8 cellular contexts compared by ENCODE assay signal in the genomic region with DNA sequence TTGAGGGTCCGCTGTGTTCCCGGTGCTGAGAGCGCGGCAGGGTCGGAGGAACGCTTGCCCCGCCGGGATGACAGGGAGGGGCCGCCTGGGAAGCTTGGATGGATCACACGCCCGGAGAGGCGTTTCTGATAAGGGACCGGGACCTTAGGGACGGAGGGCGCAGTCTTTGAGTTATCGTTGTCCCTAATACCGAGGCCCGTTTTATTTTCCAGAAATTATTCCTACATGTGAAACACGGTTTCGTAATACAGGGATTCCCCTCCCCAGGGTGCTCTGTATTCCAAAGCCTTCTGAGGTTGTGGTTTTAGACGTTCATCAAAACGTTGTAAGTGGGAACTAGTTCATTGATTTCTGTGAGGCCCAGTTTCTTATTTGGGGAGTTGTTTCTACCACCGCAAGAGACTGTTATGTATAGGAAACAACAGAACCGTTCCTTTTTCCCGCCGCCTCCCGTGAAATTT. TPM values are rescaled to one million over a fixed set of nuclear protein-coding genes. Genes with fewer than 3 reads are reported as not detected.
A peak's percentile ranks its signal among the peaks of the same experiment; 100 is the strongest.
DNase-seq lines count a peak whose midpoint lies in the region; ATAC-seq, FAIRE-seq and TF ChIP-seq lines count a peak whose summit lies in the region.

No MANE protein-coding gene starts in this region.

- peak overlapping the region; percentile 78 to 91 (median 82) for H3K4me3 Mint-ChIP-seq in CD8-positive, alpha-beta memory T cell

- H3K4me3 ChIP-seq in CD8-positive, alpha-beta memory T cell (ENCODE audit: low read length), result peak overlapping the region; percentile 84
- H3K4me3 ChIP-seq in RWPE2 (ENCODE audit: severe bottlenecking) (peak overlapping the region; percentile 83), H1 (ENCODE audit: extremely low read depth in 1 of 4, insufficient read depth in 2 of 4, low read depth in 3 of 4, low read length in 4 of 4) (peak overlapping the region; percentile 70 to 92 (median 83)), mesendoderm (ENCODE audit: low read length) (peak overlapping the region; percentile 85)

- 12% methylated on average over 27 of the region's 27 CpGs; no CpG with 5 or more reads in 1 of the 2 experiments for WGBS in H1 (ENCODE audit: extremely low coverage in 1 of 2, insufficient coverage in 1 of 2, insufficient read length in 1 of 2, insufficient replicate concordance in 2 of 2, low coverage in 1 of 2, low lambda C conversion rate in 2 of 2, missing lambda C conversion rate in 1 of 2), 2 experiments
- WGBS in mesendoderm (ENCODE audit: extremely low coverage, insufficient coverage, low lambda C conversion rate), result no CpG with 5 or more reads among the region's 27 CpGs

- H2BK5ac ChIP-seq in H1 (ENCODE audit: low read depth, low read length) (no peak overlapping the region), mesendoderm (ENCODE audit: low read length) (no peak overlapping the region)

- peak overlapping the region; percentile 71 for H3K27ac ChIP-seq in CD8-positive, alpha-beta memory T cell (ENCODE audit: low read depth, low read length)
- H3K27ac ChIP-seq in RWPE2 (ENCODE audit: poor library complexity, severe bottlenecking) (peak overlapping the region; percentile 42), H1 (ENCODE audit: low read depth, low read length) (peak overlapping the region; percentile 70; the same call in 1 of the 2 replicates), mesendoderm (ENCODE audit: low read depth, low read length) (no peak overlapping the region)

- H2BK120ac ChIP-seq in H1 (replicated peaks; ENCODE audit: low read depth, low read length) (no peak overlapping the region), mesendoderm (ENCODE audit: low read depth, low read length) (no peak overlapping the region)

- peaks cover 0 to 33% (median 2%) of the 10 kb centered on the region in 3 donors for H3K36me3 Mint-ChIP-seq in CD8-positive, alpha-beta memory T cell

- TF ChIP-seq EP300 in H1 (IDR thresholded peaks at IDR 0.05; ENCODE audit: borderline replicate concordance in 1 of 2, low read depth in 2 of 2, low read length in 2 of 2), result no peak

- CTCF ChIA-PET in CD8-positive, alpha-beta memory T cell (lab: Charles Lee), result interaction anchor here (1.5 kb wide), 1 partner anchor 18 kb away, joined by 4 read pairs; no protein-coding TSS in a partner anchor
- CTCF ChIA-PET in HEK293T (lab: Yijun Ruan, JAX), result no interaction called here
- CTCF ChIA-PET in H1 (lab: Charles Lee; ENCODE audit: partially characterized antibody), result interaction anchor here (0.6 to 1.3 kb wide), 2 partner anchors 12 to 19 kb away, joined by 3 to 4 read pairs; no protein-coding TSS in a partner anchor

- H4K8ac ChIP-seq in H1 (ENCODE audit: extremely low read depth, insufficient read depth, low read length), result peak overlapping the region; percentile 95; the same call in 1 of the 2 replicates
- H4K8ac ChIP-seq in mesendoderm (ENCODE audit: low read depth, low read length), result no peak overlapping the region

- H4K5ac ChIP-seq in H1 (ENCODE audit: insufficient read length, low read depth, low read length) (no peak overlapping the region), mesendoderm (ENCODE audit: low read length) (no peak overlapping the region)

- no peaks in the 10 kb centered on the region for H3K9me3 Mint-ChIP-seq in CD8-positive, alpha-beta memory T cell

- H3K79me2 ChIP-seq in H1 (ENCODE audit: control insufficient read depth in 1 of 2, insufficient read depth in 2 of 2, low read length in 2 of 2) (peaks cover 0 to 9% of the 10 kb centered on the region in 2 experiments; a peak in 1 of 4 replicates), mesendoderm (ENCODE audit: control insufficient read depth, insufficient read depth, low read length) (peaks cover 8% of the 10 kb centered on the region)

- H4K91ac ChIP-seq in H1 (replicated peaks; ENCODE audit: insufficient read length, low read length), result no peak overlapping the region

- TF ChIP-seq RAD21 in H1 (IDR thresholded peaks at IDR 0.05 in 1 of 2, conservative IDR thresholded peaks at IDR 0.05 in 1 of 2; ENCODE audit: low read depth in 2 of 2, low read length in 2 of 2), result no peak

- peaks cover 32 to 52% (median 48%) of the 10 kb centered on the region in 3 donors for H3K4me1 Mint-ChIP-seq in CD8-positive, alpha-beta memory T cell

- peaks cover 11% of the 10 kb centered on the region for H3K36me3 ChIP-seq in CD8-positive, alpha-beta memory T cell (ENCODE audit: insufficient read depth, low read length)
- H3K36me3 ChIP-seq in RWPE2 (ENCODE audit: low read depth) (peaks cover 47% of the 10 kb centered on the region), H1 (ENCODE audit: control insufficient read depth in 2 of 4, insufficient read depth in 4 of 4, low read length in 3 of 4) (peaks cover 6 to 28% (median 17%) of the 10 kb centered on the region in 4 experiments), mesendoderm (ENCODE audit: control insufficient read depth, insufficient read depth, low read length) (peaks cover 7% of the 10 kb centered on the region)

- H3K79me1 ChIP-seq in H1 (ENCODE audit: low read depth, low read length) (no peaks in the 10 kb centered on the region), mesendoderm (ENCODE audit: low read length) (peaks cover 9% of the 10 kb centered on the region)

- peaks cover 0 to 5% of the 10 kb centered on the region in 2 experiments for H4K20me1 ChIP-seq in H1 (replicated peaks in 1 of 2; ENCODE audit: control insufficient read depth in 1 of 2, insufficient read depth in 2 of 2, low read length in 2 of 2)

- H3K27me3 Mint-ChIP-seq in CD8-positive, alpha-beta memory T cell, result peaks cover 0 to 1% of the 10 kb centered on the region in 2 donors

- H3K14ac ChIP-seq in H1 (ENCODE audit: insufficient read length), result no peak overlapping the region

- no peak overlapping the region for H2BK20ac ChIP-seq in H1 (ENCODE audit: low read length)

- H3K56ac ChIP-seq in H1 (replicated peaks; ENCODE audit: insufficient read length, low read depth, low read length) (no peak overlapping the region), mesendoderm (ENCODE audit: low read length) (peak overlapping the region; percentile 92)

- ATAC-seq in RWPE2 (ENCODE audit: low read depth) (peak; percentile 19), GM18517 (IDR thresholded peaks at IDR 0.05; ENCODE audit: unreplicated experiment) (no peak)

- peaks cover 21% of the 10 kb centered on the region for H3K4me1 ChIP-seq in CD8-positive, alpha-beta memory T cell (ENCODE audit: insufficient read depth, low read length)
- H3K4me1 ChIP-seq in RWPE2 (ENCODE audit: insufficient read depth, poor library complexity, severe bottlenecking), result peaks cover 2% of the 10 kb centered on the region
- H3K4me1 ChIP-seq in H1 (replicated peaks in 1 of 4; ENCODE audit: control insufficient read depth in 3 of 4, insufficient read depth in 4 of 4, low read length in 3 of 4), result peaks cover 0 to 6% (median 0%) of the 10 kb centered on the region in 4 experiments; a peak in 2 of 7 replicates
- peaks cover 2% of the 10 kb centered on the region for H3K4me1 ChIP-seq in mesendoderm (ENCODE audit: control insufficient read depth, low read depth, low read length)

- H3K9ac ChIP-seq in H1 (replicated peaks in 1 of 4; ENCODE audit: extremely low read depth in 1 of 4, low read depth in 3 of 4, low read length in 3 of 4) (peak overlapping the region; percentile 37 to 75 (median 66)), mesendoderm (ENCODE audit: low read length) (peak overlapping the region; percentile 92)

- H2BK15ac ChIP-seq in H1 (ENCODE audit: low read length), result no peak overlapping the region
- H2BK15ac ChIP-seq in mesendoderm (replicated peaks; ENCODE audit: low read depth), result no peak overlapping the region

- H3K23ac ChIP-seq in H1 (ENCODE audit: insufficient read length) (no peak overlapping the region), mesendoderm (ENCODE audit: low read length) (peak overlapping the region; percentile 33)

- no peak overlapping the region for H3K4ac ChIP-seq in H1 (replicated peaks; ENCODE audit: insufficient read length, low read depth, low read length)
- no peak overlapping the region for H3K4ac ChIP-seq in mesendoderm (ENCODE audit: low read depth, low read length)

- H3K9me3 ChIP-seq in CD8-positive, alpha-beta memory T cell (ENCODE audit: low read length), result no peaks in the 10 kb centered on the region
- H3K9me3 ChIP-seq in RWPE2 (ENCODE audit: severe bottlenecking) (no peaks in the 10 kb centered on the region), H1 (ENCODE audit: insufficient read depth in 2 of 2, low read depth in 1 of 2, low read length in 1 of 2) (no peaks in the 10 kb centered on the region)

- POLR2A ChIA-PET in CD8-positive, alpha-beta memory T cell (lab: Charles Lee), result interaction anchor here (0.8 kb wide), 1 partner anchor 176 kb away, joined by 3 read pairs; a partner anchor contains a TSS
- POLR2A ChIA-PET in HEK293T (lab: Yijun Ruan, JAX), result interaction anchor here (1.0 to 1.5 kb wide), 4 partner anchors 11 to 236 kb away, joined by 3 to 5 read pairs (median 4); a partner anchor contains a TSS
- POLR2A ChIA-PET in H1 (lab: Charles Lee; ENCODE audit: partially characterized antibody), result interaction anchor here (0.6 to 2.3 kb wide), 3 partner anchors 10 to 729 kb away, joined by 3 to 10 read pairs (median 3); no protein-coding TSS in a partner anchor

- no peak for DNase-seq in CD8-positive, alpha-beta memory T cell
- DNase-seq in HEK293T (ENCODE audit: extremely low spot score), result peak; percentile 35
- DNase-seq in RWPE2 (ENCODE audit: low spot score), result no peak
- peak in 1 of 2 experiments; percentile 54 for DNase-seq in H1 (ENCODE audit: low read depth in 1 of 2, low spot score in 2 of 2)
- peak; percentile 37 for DNase-seq in mesendoderm
- DNase-seq in effector CD4-positive, alpha-beta T cell, result no peak
- DNase-seq in frontal cortex (ENCODE audit: low spot score in 2 of 2), result no peak

- no peak overlapping the region for H2BK12ac ChIP-seq in H1 (ENCODE audit: low read depth, low read length)

- no peak for TF ChIP-seq POLR2A in H1 (IDR thresholded peaks at IDR 0.05; ENCODE audit: control extremely low read depth in 1 of 2, low read depth in 2 of 2, low read length in 2 of 2)

- H3K18ac ChIP-seq in H1 (ENCODE audit: extremely low read depth, low read length) (no peak overlapping the region; the same call in 1 of the 2 replicates), mesendoderm (ENCODE audit: low read length) (peak overlapping the region; percentile 68)

- peak overlapping the region; percentile 41 to 88 (median 78) for H3K27ac Mint-ChIP-seq in CD8-positive, alpha-beta memory T cell

- no peak overlapping the region for H2AK5ac ChIP-seq in H1 (ENCODE audit: low read depth, low read length)
- no peak overlapping the region for H2AK5ac ChIP-seq in mesendoderm (ENCODE audit: low read length)

- H2AFZ ChIP-seq in H1 (ENCODE audit: low read length), result peak overlapping the region; percentile 4; the same call in 1 of the 2 replicates

- FAIRE-seq in H1 (lab: Jason Lieb, UNC) (no peak), frontal cortex (lab: Jason Lieb, UNC) (no peak)

- TF ChIP-seq CTCF in RWPE2 (IDR thresholded peaks at IDR 0.05; ENCODE audit: poor library complexity, severe bottlenecking) (no peak), H1 (IDR thresholded peaks at IDR 0.05; ENCODE audit: control extremely low read depth in 1 of 3, insufficient read depth in 1 of 3, low read depth in 1 of 3, low read length in 3 of 3) (no peak)

- H3K27me3 ChIP-seq in CD8-positive, alpha-beta memory T cell (ENCODE audit: insufficient read depth, low read length, poor library complexity, severe bottlenecking), result no peaks in the 10 kb centered on the region
- H3K27me3 ChIP-seq in RWPE2 (ENCODE audit: insufficient read depth, poor library complexity, severe bottlenecking) (no peaks in the 10 kb centered on the region), H1 (replicated peaks in 1 of 4; ENCODE audit: control insufficient read depth in 3 of 4, extremely low read depth in 1 of 4, insufficient read depth in 3 of 4, low read length in 3 of 4) (peaks cover 0 to 2% (median 0%) of the 10 kb centered on the region in 4 experiments; a peak in 3 of 7 replicates), mesendoderm (ENCODE audit: insufficient read depth, low read length, poor library complexity) (no peaks in the 10 kb centered on the region)

- H3K4me2 ChIP-seq in H1 (ENCODE audit: insufficient read depth in 1 of 2, low read depth in 2 of 2, low read length in 2 of 2), result peak overlapping the region; percentile 78 to 87
- H3K4me2 ChIP-seq in mesendoderm (ENCODE audit: low read length), result peak overlapping the region; percentile 90

- H3K23me2 ChIP-seq in H1 (ENCODE audit: low read depth, low read length), result peaks cover 7% of the 10 kb centered on the region; the same call in 1 of the 2 replicates

RNA-seq across cellular contexts. Expression of a gene that starts 0.7 kb away (rescaled TPM):
- total RNA-seq in CD8-positive, alpha-beta memory T cell, result 100 to 1,000 TPM; 269 to 281 TPM
- polyA plus RNA-seq in CD8-positive, alpha-beta memory T cell, result 140 TPM
- 98.8 and 105 TPM in 2 replicates for total RNA-seq in H1 (2021; fragmentation: NEBNext Ultra II Directional; extraction: Animal tissue kit (Norgen Biotek cat#: 25700))
- polyA plus RNA-seq in H1 (2011; rRNA removed), result 33.0 and 43.2 TPM in 2 replicates
- polyA plus RNA-seq in H1 (2011; cell fraction: cytosol; rRNA removed), result 97.4 TPM
- 27.0 TPM for polyA plus RNA-seq in H1 (2011; cell fraction: nucleus; rRNA removed)
- 60.9 to 91.9 TPM (median 63.5 TPM) in 4 replicates for polyA plus RNA-seq in H1 (2012, experiment 1 of 2)
- polyA plus RNA-seq in H1 (2012, experiment 2 of 2), result 32.0 TPM
- polyA plus RNA-seq in H1 (2013, experiment 1 of 2), result 240 TPM
- polyA plus RNA-seq in H1 (2013, experiment 2 of 2), result 254 TPM
- 7.8 TPM in 2 replicates for polyA minus RNA-seq in H1 (2011; rRNA and poly(A)+ RNA removed)
- 37.1 TPM for polyA minus RNA-seq in H1 (2011; cell fraction: cytosol; rRNA and poly(A)+ RNA removed)
- polyA minus RNA-seq in H1 (2011; cell fraction: nucleus; rRNA and poly(A)+ RNA removed), result 25.5 TPM
- polyA plus RNA-seq in mesendoderm (2013, experiment 1 of 2), result 405 TPM
- polyA plus RNA-seq in mesendoderm (2013, experiment 2 of 2), result 401 TPM
- total RNA-seq in frontal cortex, result 42.4 TPM

Comparison
In these comparisons a context has a peak if more than half of its experiments do, and no peak if none do; other contexts are left out.
1. DNase-seq: peak in HEK293T (single experiment) and mesendoderm (single experiment); none in CD8-positive, alpha-beta memory T cell (0 of 5), RWPE2 (single experiment), effector CD4-positive, alpha-beta T cell (single experiment) and frontal cortex (0 of 2).
2. Peak in every context shown above with its lines, with median percentiles within 50 percentile points of each other: H3K4me3 ChIP-seq.